Comparison of ENCODE assay signal across 24 cellular contexts in genomic region chr6:93358435-93358834, GRCh38.
"Had no signal": no experiment of that assay in that cellular context is flagged by ENCODE, and none has a peak within 500 bp of the region (broad histone marks: within the 10 kb centered on the region; RNA-seq: fewer than 3 reads in every experiment).

No MANE protein-coding gene starts in this region.

- H3K9ac ChIP-seq: neural progenitor cell had no signal

- H3K4me3 Mint-ChIP-seq: natural killer cell treated with Interleukin-12 subunit alpha and Interleukin-12 subunit beta and Interleukin-15 and Interleukin-18, amount 100 ng/mL, for 72 hours; neural progenitor cell had no signal

- ATAC-seq: left cardiac atrium; natural killer cell treated with Interleukin-12 subunit alpha and Interleukin-12 subunit beta and Interleukin-15 and Interleukin-18, amount 100 ng/mL, for 72 hours; pancreas; right cardiac atrium had no signal

- H3K9me3 ChIP-seq: esophagus squamous epithelium, left ventricle myocardium inferior, pancreas, suprapubic skin, thyroid gland, upper lobe of left lung, uterus had no signal

- DNase-seq: dermis blood vessel endothelial cell; esophagus squamous epithelium; foreskin fibroblast; head of caudate nucleus; kidney; left cardiac atrium; left ventricle myocardium inferior; mesenchymal stem cell; midbrain; nucleus accumbens; pancreas; stimulated activated CD4-positive, alpha-beta T cell treated with anti-CD3 and anti-CD28 coated beads, Interleukin-2, amount 100 ng/mL, for 48 hours; stimulated activated naive CD4-positive, alpha-beta T cell treated with Interleukin-2 at 50 U/mL for 16 hours; thyroid gland; upper lobe of left lung; uterus had no signal

- H3K27ac ChIP-seq: esophagus squamous epithelium, hepatocyte, left ventricle myocardium inferior, neural progenitor cell, pancreas, suprapubic skin, thyroid gland, upper lobe of left lung, uterus had no signal

- H3K36me3 ChIP-seq: esophagus squamous epithelium, left ventricle myocardium inferior, pancreas, suprapubic skin, thyroid gland, upper lobe of left lung, uterus had no signal

- H3K4me1 Mint-ChIP-seq: neural progenitor cell had no signal

- H2AFZ ChIP-seq: hepatocyte, neural progenitor cell had no signal

- H3K4me1 ChIP-seq: esophagus squamous epithelium, left ventricle myocardium inferior, neural progenitor cell, pancreas, suprapubic skin, upper lobe of left lung, uterus had no signal

- H3K36me3 Mint-ChIP-seq: natural killer cell treated with Interleukin-12 subunit alpha and Interleukin-12 subunit beta and Interleukin-15 and Interleukin-18, amount 100 ng/mL, for 72 hours had no signal

- H3K27me3 ChIP-seq: esophagus squamous epithelium, hepatocyte, neural progenitor cell, pancreas, suprapubic skin, thyroid gland, upper lobe of left lung, uterus had no signal

- H3K9me3 Mint-ChIP-seq: neural progenitor cell had no signal

- H3K4me3 ChIP-seq: esophagus squamous epithelium, hepatocyte, left ventricle myocardium inferior, lung, neural progenitor cell, pancreas, smooth muscle cell, suprapubic skin, thyroid gland, upper lobe of left lung, uterus had no signal

- H3K27ac Mint-ChIP-seq: natural killer cell treated with Interleukin-12 subunit alpha and Interleukin-12 subunit beta and Interleukin-15 and Interleukin-18, amount 100 ng/mL, for 72 hours; neural progenitor cell; progenitor cell of endocrine pancreas had no signal

- H3K4me2 ChIP-seq: hepatocyte, neural progenitor cell, smooth muscle cell had no signal

- H3K27me3 Mint-ChIP-seq: natural killer cell treated with Interleukin-12 subunit alpha and Interleukin-12 subunit beta and Interleukin-15 and Interleukin-18, amount 100 ng/mL, for 72 hours; progenitor cell of endocrine pancreas had no signal

- H3K79me2 ChIP-seq: hepatocyte had no signal
